ENCODE assay signal across 23 cellular contexts in genomic region chr17:1384881-1385280, GRCh38. TPM values are rescaled to one million over a fixed set of nuclear protein-coding genes. Genes with fewer than 3 reads are reported as not detected.
DNase-seq lines count a peak whose midpoint lies in the region; ATAC-seq and TF ChIP-seq lines count a peak whose summit lies in the region.
"Had no signal": no experiment of that assay in that cellular context is flagged by ENCODE, and none has a peak within 500 bp of the region (broad histone marks: within the 10 kb centered on the region; RNA-seq: fewer than 3 reads in every experiment).

No MANE protein-coding gene starts in this region.

- no peak overlapping the region for H3K56ac ChIP-seq in H9 (ENCODE audit: insufficient read length, low read depth, low read length)

- no CpG with 5 or more reads among the region's 1 CpG for WGBS in H9 (ENCODE audit: extremely low coverage, insufficient read length, low lambda C conversion rate)
- 67 to 100% methylated on average over 1 of the region's 1 CpG for WGBS in endodermal cell (ENCODE audit: insufficient coverage in 1 of 2, insufficient read length in 1 of 2), 2 experiments

- H3K27me3 Mint-ChIP-seq in CD4-positive, alpha-beta T cell, result no peaks in the 10 kb centered on the region
- H3K27me3 Mint-ChIP-seq in H9 (ENCODE audit: low read depth) (no peaks in the 10 kb centered on the region), endodermal cell (ENCODE audit: insufficient read depth) (no peaks in the 10 kb centered on the region), mesothelial cell of epicardium (ENCODE audit: low read depth) (no peaks in the 10 kb centered on the region)
- H3K27me3 Mint-ChIP-seq: brain had no signal

- H3K27ac ChIP-seq in CD4-positive, alpha-beta T cell (ENCODE audit: low read depth, low read length), result no peak overlapping the region
- no peak overlapping the region for H3K27ac ChIP-seq in H9 (ENCODE audit: insufficient read length, low read depth, low read length)
- H3K27ac ChIP-seq in endodermal cell (ENCODE audit: low read depth, low read length), result no peak overlapping the region
- H3K27ac ChIP-seq: Peyer's patch had no signal

- H3K27ac Mint-ChIP-seq in CD4-positive, alpha-beta T cell, result peak overlapping the region; percentile 53
- peak overlapping the region in 2 of 3 experiments; percentile 52 to 68; a peak in 1 of 7 replicates for H3K27ac Mint-ChIP-seq in H9
- peak overlapping the region; percentile 55 for H3K27ac Mint-ChIP-seq in endodermal cell
- peak overlapping the region; percentile 37 for H3K27ac Mint-ChIP-seq in mesothelial cell of epicardium

- H3K27me3 ChIP-seq in CD4-positive, alpha-beta T cell (ENCODE audit: control insufficient read depth, insufficient read depth, low read length), result no peaks in the 10 kb centered on the region
- no peaks in the 10 kb centered on the region for H3K27me3 ChIP-seq in H9 (ENCODE audit: insufficient read depth, low read length)
- no peaks in the 10 kb centered on the region for H3K27me3 ChIP-seq in endodermal cell (ENCODE audit: control insufficient read depth, insufficient read depth, low read length, poor library complexity, severe bottlenecking)
- H3K27me3 ChIP-seq: Peyer's patch, tibial nerve had no signal

- H4K91ac ChIP-seq in H9 (ENCODE audit: insufficient read length, low read depth, low read length), result no peak overlapping the region

- no peaks in the 10 kb centered on the region for H3K23me2 ChIP-seq in H9 (ENCODE audit: insufficient read length, low read depth, low read length, poor library complexity, severe bottlenecking)

- peak overlapping the region; percentile 48 for H3K4me3 Mint-ChIP-seq in CD4-positive, alpha-beta T cell
- H3K4me3 Mint-ChIP-seq in H9 (no peak overlapping the region), endodermal cell (no peak overlapping the region), mesothelial cell of epicardium (no peak overlapping the region)
- H3K4me3 Mint-ChIP-seq: brain had no signal

- intact Hi-C loops in CD4-positive, alpha-beta T cell (cut with DNase I, micrococcal nuclease), result no loop called here

- H3K4me1 ChIP-seq in H9 (ENCODE audit: insufficient read depth, low read length) (no peaks in the 10 kb centered on the region; the same call in 1 of the 2 replicates), endodermal cell (ENCODE audit: control insufficient read depth, insufficient read depth, low read length) (no peaks in the 10 kb centered on the region)

- no peak overlapping the region for H2BK5ac ChIP-seq in H9 (ENCODE audit: insufficient read length, low read length)

- H3K4ac ChIP-seq in H9 (ENCODE audit: low read depth, low read length), result no peak overlapping the region

- H3K36me3 ChIP-seq in endodermal cell (ENCODE audit: control insufficient read depth, insufficient read depth, low read length), result peaks cover 59% of the 10 kb centered on the region
- H3K36me3 ChIP-seq: Peyer's patch, tibial nerve had no signal

- H3K9ac ChIP-seq in H9 (ENCODE audit: extremely low read depth, insufficient read length, low read length) (no peak overlapping the region), endodermal cell (ENCODE audit: extremely low read depth, low read length, poor library complexity, severe bottlenecking) (no peak overlapping the region)
- H3K9ac ChIP-seq: SK-N-SH had no signal

- no peak overlapping the region for H3K4me3 ChIP-seq in endodermal cell (ENCODE audit: low read length)
- H3K4me3 ChIP-seq: K562, Peyer's patch, tibial nerve had no signal

- POLR2A ChIA-PET in CD4-positive, alpha-beta T cell (lab: Charles Lee), result interaction anchor here (2.4 to 3.0 kb wide), 2 partner anchors 12 to 15 kb away, joined by 9 to 10 read pairs; partner anchors contain the start of gene YWHAE

- CTCF ChIA-PET in CD4-positive, alpha-beta T cell (lab: Charles Lee), result interaction anchor here (1.6 to 3.1 kb wide), 2 partner anchors 19 to 20 kb away, joined by 6 to 13 read pairs; no protein-coding TSS in a partner anchor

- peaks cover 7% of the 10 kb centered on the region for H3K79me1 ChIP-seq in H9 (ENCODE audit: insufficient read depth, low read depth, low read length, poor library complexity, severe bottlenecking)

- peaks cover 91% of the 10 kb centered on the region for H3K79me2 ChIP-seq in H9 (ENCODE audit: insufficient read depth, low read length)

- no peak overlapping the region for H3T11ph ChIP-seq in H9 (ENCODE audit: low read length)

- no peak overlapping the region for H4K8ac ChIP-seq in H9 (replicated peaks; ENCODE audit: insufficient read length, low read depth, low read length)

- no peak overlapping the region for H3K14ac ChIP-seq in H9 (ENCODE audit: insufficient read depth, low read length)

- no peak overlapping the region for H3K18ac ChIP-seq in H9 (ENCODE audit: insufficient read length, low read depth, low read length)

- no peak overlapping the region for H2BK15ac ChIP-seq in H9 (ENCODE audit: low read depth, low read length)

- no peak overlapping the region for H4K5ac ChIP-seq in H9 (ENCODE audit: insufficient read length, low read depth, low read length)

- no peak for DNase-seq in CD4-positive, alpha-beta T cell
- DNase-seq in H9, result no peak
- no peak for DNase-seq in endodermal cell
- no peak for DNase-seq in mesothelial cell of epicardium (ENCODE audit: low spot score in 2 of 2, unreplicated experiment in 2 of 2)
- DNase-seq in anterior cingulate cortex (lab: John Stamatoyannopoulos, UW), result no peak
- DNase-seq in globus pallidus (ENCODE audit: low spot score), result no peak
- DNase-seq: activated CD4-positive, alpha-beta T cell treated with anti-CD3 and anti-CD28 coated beads for 4 hours; activated naive CD4-positive, alpha-beta T cell treated with anti-CD3 and anti-CD28 coated beads, Interleukin-2, amount 50 U/mL, for 16 hours; DMS79 treated with DMSO at 0.1 percent for 48 hours; glutamatergic neuron; NCI-H1930; NCI-H446; SK-N-SH; stimulated activated naive CD4-positive, alpha-beta T cell; T-helper 9 cell had no signal

- H3K23ac ChIP-seq in H9 (ENCODE audit: insufficient read length, low read depth, low read length), result no peak overlapping the region

- no peaks in the 10 kb centered on the region for H4K20me1 ChIP-seq in H9 (ENCODE audit: control insufficient read depth, insufficient read depth, insufficient read length)

- H3K4me2 ChIP-seq in H9 (ENCODE audit: insufficient read depth, insufficient read length, low read length), result no peak overlapping the region
- H3K4me2 ChIP-seq: SK-N-SH had no signal

- no peaks in the 10 kb centered on the region for H3K9me3 ChIP-seq in CD4-positive, alpha-beta T cell (ENCODE audit: control insufficient read depth, low read length)
- no peaks in the 10 kb centered on the region for H3K9me3 ChIP-seq in H9 (ENCODE audit: control insufficient read depth, low read depth, low read length)
- H3K9me3 ChIP-seq in endodermal cell (ENCODE audit: control insufficient read depth, low read length), result no peaks in the 10 kb centered on the region
- H3K9me3 ChIP-seq: Peyer's patch, SK-N-SH, tibial nerve had no signal

- no peaks in the 10 kb centered on the region for H3K9me3 Mint-ChIP-seq in CD4-positive, alpha-beta T cell
- no peaks in the 10 kb centered on the region for H3K9me3 Mint-ChIP-seq in H9
- H3K9me3 Mint-ChIP-seq in endodermal cell, result no peaks in the 10 kb centered on the region
- no peaks in the 10 kb centered on the region for H3K9me3 Mint-ChIP-seq in mesothelial cell of epicardium

- no peak for ATAC-seq in CD4-positive, alpha-beta T cell (ENCODE audit: poor library complexity)
- ATAC-seq in GM19324 (IDR thresholded peaks at IDR 0.05; ENCODE audit: low FRiP score, unreplicated experiment), result no peak
- no peak for ATAC-seq in GM18858 (IDR thresholded peaks at IDR 0.05; ENCODE audit: unreplicated experiment)
- ATAC-seq: esophagus mucosa, K562, sciatic nerve had no signal

- H2BK12ac ChIP-seq in H9 (ENCODE audit: insufficient read length, low read depth, low read length), result no peak overlapping the region

- H2BK20ac ChIP-seq in H9 (ENCODE audit: low read depth, low read length, poor library complexity, severe bottlenecking), result no peak overlapping the region

- H3K4me1 Mint-ChIP-seq in CD4-positive, alpha-beta T cell (ENCODE audit: low read depth), result peaks cover 57% of the 10 kb centered on the region
- H3K4me1 Mint-ChIP-seq in H9 (peaks cover 37 to 45% of the 10 kb centered on the region in 2 experiments), endodermal cell (peaks cover 17% of the 10 kb centered on the region), mesothelial cell of epicardium (peaks cover 24% of the 10 kb centered on the region)

- peaks cover 18% of the 10 kb centered on the region for H3K36me3 Mint-ChIP-seq in CD4-positive, alpha-beta T cell (ENCODE audit: low read depth)
- H3K36me3 Mint-ChIP-seq in H9 (ENCODE audit: insufficient read depth in 1 of 3, low read depth in 3 of 3), result peaks cover 2 to 20% (median 4%) of the 10 kb centered on the region in 3 experiments; a peak in 5 of 7 replicates
- peaks cover 18% of the 10 kb centered on the region for H3K36me3 Mint-ChIP-seq in endodermal cell (ENCODE audit: low read depth)
- H3K36me3 Mint-ChIP-seq in mesothelial cell of epicardium, result no peaks in the 10 kb centered on the region

- H2AFZ ChIP-seq in H9 (ENCODE audit: low read length), result no peak overlapping the region

- H2AK5ac ChIP-seq in H9 (ENCODE audit: insufficient read length, low read length), result no peak overlapping the region

- no peak overlapping the region for H2BK120ac ChIP-seq in H9 (ENCODE audit: low read depth, low read length, poor library complexity, severe bottlenecking)

- no peak for TF ChIP-seq CTCF in CD4-positive, alpha-beta T cell (IDR thresholded peaks at IDR 0.05)
- no peak for TF ChIP-seq CTCF in H9 (conservative IDR thresholded peaks at IDR 0.05)
- no peak for TF ChIP-seq CTCF in endodermal cell (conservative IDR thresholded peaks at IDR 0.05)
- TF ChIP-seq CTCF in mesothelial cell of epicardium (IDR thresholded peaks at IDR 0.05; ENCODE audit: unreplicated experiment), result no peak

RNA-seq across cellular contexts. Expression of gene YWHAE, which starts 15.1 kb away (rescaled TPM):
- 100 to 1,000 TPM; 116 to 133 TPM for total RNA-seq in CD4-positive, alpha-beta T cell
- 1,282 and 1,294 TPM in 2 replicates for total RNA-seq in H9 (2021)
- total RNA-seq in endodermal cell, result 1,000 to 10,000 TPM; 1,225 to 1,349 TPM
- polyA plus RNA-seq in endodermal cell (2013, experiment 1 of 2), result 1,001 TPM
- 1,057 TPM for polyA plus RNA-seq in endodermal cell (2013, experiment 2 of 2)
- 714 to 730 TPM (median 714 TPM) in 3 replicates for total RNA-seq in mesothelial cell of epicardium
